In the genomic region with DNA sequence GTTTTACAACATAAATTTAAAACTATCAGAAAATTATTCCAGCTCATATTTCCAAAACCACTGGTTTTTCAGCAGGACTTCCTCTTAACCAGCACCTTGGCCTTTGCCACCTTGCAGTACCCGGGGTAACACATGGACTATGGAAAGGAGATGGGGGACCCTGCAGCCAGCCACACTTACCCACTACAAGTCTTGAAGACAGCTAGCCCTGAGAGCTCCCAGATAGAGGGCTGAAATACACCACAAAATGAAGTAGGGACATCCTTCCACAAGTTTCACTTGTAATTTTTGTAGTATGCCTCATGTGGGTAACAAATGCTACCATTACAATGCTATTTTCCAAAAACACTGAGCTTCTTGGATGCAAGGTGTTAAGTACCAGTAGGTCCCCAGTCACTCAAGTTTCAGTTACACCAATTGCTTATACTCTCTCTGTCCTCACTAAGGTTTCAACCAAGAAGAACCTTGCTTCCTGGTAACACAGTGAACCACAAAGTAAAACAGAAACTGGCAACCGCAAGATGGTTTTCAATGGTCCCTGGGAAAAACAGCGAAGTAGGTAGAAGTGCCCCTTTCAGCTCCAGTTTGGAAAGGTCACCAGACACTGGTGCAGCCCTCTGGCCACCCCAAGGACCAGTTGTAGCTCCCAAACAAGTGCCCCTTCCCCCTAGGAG, we compare ENCODE assay signal across 8 cellular contexts.
DNase-seq lines count a peak whose midpoint lies in the region; ATAC-seq and TF ChIP-seq lines count a peak whose summit lies in the region.

No MANE protein-coding gene starts in this region.

- DNase-seq in 8988T = no peak
- DNase-seq in NCI-H226 = no peak
- no peak for DNase-seq in upper lobe of left lung
- DNase-seq in WTC11 (ENCODE audit: low spot score) = no peak

- POLR2A ChIA-PET in WTC11 (lab: Charles Lee) = no interaction called here

- 92 to 95% methylated on average over 3 of the region's 3 CpGs for WGBS in upper lobe of left lung, 2 donors

- TF ChIP-seq CTCF in upper lobe of left lung (IDR thresholded peaks at IDR 0.05) = no peak
- no peak for TF ChIP-seq CTCF in WTC11 (IDR thresholded peaks at IDR 0.05)

- ATAC-seq in GM18861 (IDR thresholded peaks at IDR 0.05; ENCODE audit: unreplicated experiment) (peak; percentile 32), GM21529 (IDR thresholded peaks at IDR 0.05; ENCODE audit: unreplicated experiment) (peak; percentile 45), HG03565 (IDR thresholded peaks at IDR 0.05; ENCODE audit: unreplicated experiment) (peak; percentile 36), upper lobe of left lung (ENCODE audit: low FRiP score in 2 of 2) (no peak), WTC11 (no peak)

- H3K9me3 ChIP-seq in upper lobe of left lung = no peaks in the 10 kb centered on the region

- H3K4me3 Mint-ChIP-seq in WTC11 = no peak overlapping the region

- peaks cover 0 to 14% (median 7%) of the 10 kb centered on the region in 4 donors for H3K4me1 ChIP-seq in upper lobe of left lung

- H3K27ac ChIP-seq in layer of hippocampus (ENCODE audit: low read depth, low read length) = peak overlapping the region; percentile 22
- no peak overlapping the region for H3K27ac ChIP-seq in upper lobe of left lung

- H3K36me3 ChIP-seq in upper lobe of left lung = no peaks in the 10 kb centered on the region

- TF ChIP-seq POLR2A in upper lobe of left lung (IDR thresholded peaks at IDR 0.05) = no peak

- H3K4me3 ChIP-seq in upper lobe of left lung = no peak overlapping the region

- no peak for TF ChIP-seq EP300 in upper lobe of left lung (IDR thresholded peaks at IDR 0.05)

- CTCF ChIA-PET in WTC11 (lab: Charles Lee) = interaction anchor here (1.5 kb wide), 1 partner anchor 101 kb away, joined by 3 read pairs; no protein-coding TSS in a partner anchor

- H3K27ac Mint-ChIP-seq in WTC11 = no peak overlapping the region

- no peaks in the 10 kb centered on the region for H3K36me3 Mint-ChIP-seq in WTC11

- no peaks in the 10 kb centered on the region for H3K27me3 Mint-ChIP-seq in WTC11 (ENCODE audit: low read depth)

- H3K9me3 Mint-ChIP-seq in WTC11 = no peaks in the 10 kb centered on the region

- H3K27me3 ChIP-seq in layer of hippocampus (ENCODE audit: control insufficient read depth, insufficient read depth, low read length) (no peaks in the 10 kb centered on the region), upper lobe of left lung (no peaks in the 10 kb centered on the region)

- peaks cover 9% of the 10 kb centered on the region for H3K4me1 Mint-ChIP-seq in WTC11

TF ChIP-seq in WTC11, 78 proteins besides CTCF, POLR2A, EP300 and RAD21:
- TF ChIP-seq CREM (CRISPR knock-in tag; IDR thresholded peaks at IDR 0.05) = no peak
- TF ChIP-seq ATF1 (CRISPR knock-in tag; IDR thresholded peaks at IDR 0.05) = no peak
- TF ChIP-seq, protein P1, sequence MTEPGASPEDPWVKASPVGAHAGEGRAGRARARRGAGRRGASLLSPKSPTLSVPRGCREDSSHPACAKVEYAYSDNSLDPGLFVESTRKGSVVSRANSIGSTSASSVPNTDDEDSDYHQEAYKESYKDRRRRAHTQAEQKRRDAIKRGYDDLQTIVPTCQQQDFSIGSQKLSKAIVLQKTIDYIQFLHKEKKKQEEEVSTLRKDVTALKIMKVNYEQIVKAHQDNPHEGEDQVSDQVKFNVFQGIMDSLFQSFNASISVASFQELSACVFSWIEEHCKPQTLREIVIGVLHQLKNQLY (CRISPR knock-in tag; IDR thresholded peaks at IDR 0.05) = no peak

Comparison
In these comparisons a context has a peak if more than half of its experiments do, and no peak if none do; other contexts are left out.
1. ATAC-seq: peak in GM18861 (single experiment), GM21529 (single experiment) and HG03565 (single experiment); none in upper lobe of left lung (0 of 2) and WTC11 (single experiment).